In the genomic region with DNA sequence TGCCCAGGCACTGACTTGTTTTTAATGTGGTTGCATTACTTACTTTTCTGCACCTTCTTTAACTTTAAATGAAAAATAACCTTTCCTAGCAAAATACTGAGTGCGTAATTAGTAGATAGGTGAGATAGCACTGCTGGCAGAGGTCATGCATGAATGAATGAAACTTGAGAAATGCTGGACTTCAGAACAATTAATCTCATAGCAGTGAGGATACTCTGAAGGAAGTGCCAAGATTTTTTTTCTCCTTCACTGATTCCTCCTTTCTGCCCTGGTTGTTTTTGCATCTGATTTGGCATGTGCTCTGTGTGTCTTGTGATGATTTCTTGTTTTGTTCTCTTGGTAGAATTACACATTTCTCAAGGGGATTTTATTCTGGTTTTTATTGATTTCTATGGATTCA, we compare ENCODE assay signal across 17 cellular contexts.
A peak's percentile ranks its signal among the peaks of the same experiment; 100 is the strongest.
DNase-seq lines count a peak whose midpoint lies in the region; ATAC-seq and TF ChIP-seq lines count a peak whose summit lies in the region.
"Had no signal": no experiment of that assay in that cellular context is flagged by ENCODE, and none has a peak within 500 bp of the region (broad histone marks: within the 10 kb centered on the region; RNA-seq: fewer than 3 reads in every experiment).

No MANE protein-coding gene starts in this region.

- no peaks in the 10 kb centered on the region for H3K36me3 ChIP-seq in thyroid gland
- H3K36me3 ChIP-seq in tibial nerve: no peaks in the 10 kb centered on the region
- H3K36me3 ChIP-seq in psoas muscle (ENCODE audit: insufficient read depth in 1 of 2, low read depth in 1 of 2): no peaks in the 10 kb centered on the region
- H3K36me3 ChIP-seq: BE2C had no signal

- no peak overlapping the region for H3K27ac Mint-ChIP-seq in CD14-positive monocyte
- H3K27ac Mint-ChIP-seq: CD8-positive, alpha-beta T cell had no signal

- H3K4me1 ChIP-seq in thyroid gland: peaks cover 4 to 6% of the 10 kb centered on the region in 2 donors
- peaks cover 0 to 5% (median 0%) of the 10 kb centered on the region in 4 donors for H3K4me1 ChIP-seq in tibial nerve
- peaks cover 10% of the 10 kb centered on the region for H3K4me1 ChIP-seq in psoas muscle
- H3K4me1 ChIP-seq: A549, BE2C had no signal

- intact Hi-C loops in thyroid gland (cut with DNase I): no loop called here
- intact Hi-C loops in psoas muscle (cut with DNase I): loop anchor here in 1 of 2 donors (10.0 kb wide), 1 partner anchor 245 kb away; no protein-coding TSS in a partner anchor
- intact Hi-C loops in CD14-positive monocyte (cut with micrococcal nuclease): no loop called here

- H3K36me3 Mint-ChIP-seq in CD14-positive monocyte: no peaks in the 10 kb centered on the region
- H3K36me3 Mint-ChIP-seq: CD8-positive, alpha-beta T cell had no signal

- H3K4me1 Mint-ChIP-seq in CD14-positive monocyte: no peaks in the 10 kb centered on the region

- H3K27ac ChIP-seq in thyroid gland: peak overlapping the region; percentile 1 to 75 (median 15)
- no peak overlapping the region for H3K27ac ChIP-seq in tibial nerve
- H3K27ac ChIP-seq in psoas muscle: no peak overlapping the region
- H3K27ac ChIP-seq: A549, C4-2B had no signal

- TF ChIP-seq CTCF in thyroid gland (IDR thresholded peaks at IDR 0.05) (no peak), tibial nerve (IDR thresholded peaks at IDR 0.05) (no peak), psoas muscle (IDR thresholded peaks at IDR 0.05) (no peak), CD14-positive monocyte (IDR thresholded peaks at IDR 0.05) (no peak)

- ATAC-seq in psoas muscle: no peak
- ATAC-seq: A549; CD8-positive, alpha-beta T cell; HCT116 had no signal

- TF ChIP-seq POLR2A in thyroid gland (IDR thresholded peaks at IDR 0.05) (no peak), tibial nerve (IDR thresholded peaks at IDR 0.05) (no peak)

- H3K27me3 Mint-ChIP-seq in CD14-positive monocyte (ENCODE audit: low read depth in 3 of 3): peaks cover 0 to 1% (median 0%) of the 10 kb centered on the region in 3 donors

- H3K9me3 ChIP-seq in thyroid gland (no peaks in the 10 kb centered on the region), tibial nerve (no peaks in the 10 kb centered on the region), psoas muscle (no peaks in the 10 kb centered on the region)
- H3K9me3 ChIP-seq: A549, BE2C had no signal

- H3K4me3 Mint-ChIP-seq in CD14-positive monocyte: no peak overlapping the region
- H3K4me3 Mint-ChIP-seq: CD8-positive, alpha-beta T cell had no signal

- no peak for TF ChIP-seq EP300 in tibial nerve (IDR thresholded peaks at IDR 0.05)

- H3K27me3 ChIP-seq in thyroid gland (no peaks in the 10 kb centered on the region), tibial nerve (no peaks in the 10 kb centered on the region), psoas muscle (ENCODE audit: insufficient read depth in 3 of 3, low read length in 2 of 3) (no peaks in the 10 kb centered on the region)
- H3K27me3 ChIP-seq: BE2C had no signal

- DNase-seq in NCI-H69 (lab: John Stamatoyannopoulos, UW) (peak; percentile 3), glomerular visceral epithelial cell (ENCODE audit: extremely low spot score) (peak; percentile 27), left kidney (ENCODE audit: low read depth, low spot score) (peak; percentile 76), thyroid gland (peak; percentile 20 to 29), tibial nerve (ENCODE audit: low spot score in 2 of 2) (no peak), OCI-M1 (lab: John Stamatoyannopoulos, UW) (no peak), psoas muscle (no peak), CD14-positive monocyte (ENCODE audit: low spot score) (no peak)
- DNase-seq: BE2C; CD8-positive, alpha-beta T cell; COR-L47; DND-41; GF-D8; IMR-90 had no signal

- H3K4me3 ChIP-seq in thyroid gland (replicated peaks in 1 of 3) (no peak overlapping the region), tibial nerve (no peak overlapping the region), psoas muscle (no peak overlapping the region)
- H3K4me3 ChIP-seq: A549 had no signal

- H3K9me3 Mint-ChIP-seq in CD14-positive monocyte: peaks cover 0 to 9% (median 4%) of the 10 kb centered on the region in 7 donors

- WGBS in thyroid gland, 2 donors: 45 to 50% methylated on average over 1 of the region's 1 CpG
- WGBS in tibial nerve, 2 donors: 95 to 97% methylated on average over 1 of the region's 1 CpG
- 71 to 100% (median 90%) methylated on average over 1 of the region's 1 CpG for WGBS in psoas muscle, 3 donors

Comparison
In these comparisons a context has a peak if more than half of its experiments do, and no peak if none do; other contexts are left out.
1. DNase-seq: peak in NCI-H69 (single experiment), glomerular visceral epithelial cell (single experiment), left kidney (single experiment) and thyroid gland (2 of 2); none in tibial nerve (0 of 2), OCI-M1 (single experiment), psoas muscle (0 of 2) and CD14-positive monocyte (single experiment).
2. H3K27ac ChIP-seq: peak in thyroid gland (3 of 3); none in tibial nerve (0 of 4) and psoas muscle (single experiment).